Comparison of ENCODE assay signal across 18 cellular contexts in the genomic region with DNA sequence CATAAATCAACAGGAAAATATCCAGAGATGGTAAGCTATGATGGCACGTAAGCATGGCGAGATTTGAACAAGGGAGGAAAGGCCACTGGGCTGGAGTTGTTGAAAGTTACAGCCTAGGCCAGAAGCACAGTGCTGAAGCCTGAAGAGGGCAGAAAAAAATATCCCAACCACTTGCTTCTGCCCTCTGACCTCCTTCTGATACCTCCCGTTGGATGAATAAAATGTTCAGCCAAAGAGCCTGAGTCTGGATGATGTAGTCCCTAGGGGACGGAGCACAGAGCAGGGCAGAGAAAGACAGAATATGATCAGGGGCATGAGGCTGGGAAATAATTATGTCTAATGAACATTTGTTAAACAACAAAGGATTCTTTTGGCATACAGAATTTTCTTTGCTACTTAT. TPM values are rescaled to one million over a fixed set of nuclear protein-coding genes. Genes with fewer than 3 reads are reported as not detected.
"Had no signal": no experiment of that assay in that cellular context is flagged by ENCODE, and none has a peak within 500 bp of the region (broad histone marks: within the 10 kb centered on the region; RNA-seq: fewer than 3 reads in every experiment).

No MANE protein-coding gene starts in this region.

- H3K27me3 Mint-ChIP-seq: activated naive CD4-positive, alpha-beta T cell treated with anti-CD3 and anti-CD28 coated beads, Interleukin-2, amount 10 ng/mL, durations not matched to agents 7 days and 5 days had no signal

- H3K4me3 Mint-ChIP-seq: activated naive CD4-positive, alpha-beta T cell treated with anti-CD3 and anti-CD28 coated beads, Interleukin-2, amount 10 ng/mL, durations not matched to agents 7 days and 5 days had no signal

- FAIRE-seq: endothelial cell of umbilical vein, islet of Langerhans had no signal

- H3K27ac Mint-ChIP-seq: activated naive CD4-positive, alpha-beta T cell treated with anti-CD3 and anti-CD28 coated beads, Interleukin-2, amount 10 ng/mL, durations not matched to agents 7 days and 5 days had no signal

- ATAC-seq: activated CD4-positive, CD25-positive, alpha-beta regulatory T cell treated with anti-CD3 and anti-CD28 coated beads, Interleukin-2, amount 50 U/mL, for 24 hours had no signal

- DNase-seq: activated CD4-positive, alpha-beta T cell treated with anti-CD3 and anti-CD28 coated beads, Interleukin-2, amount 50 U/mL, for 1 hour; activated CD8-positive, alpha-beta memory T cell treated with anti-CD3 and anti-CD28 coated beads, Interleukin-2, amount 50 U/mL, for 4 hours; activated effector memory CD4-positive, alpha-beta T cell treated with Interleukin-2 at 50 U/mL for 16 hours; activated naive CD4-positive, alpha-beta T cell treated with anti-CD3 and anti-CD28 coated beads, Interleukin-2, amount 10 ng/mL, durations not matched to agents 7 days and 5 days; activated T-cell treated with anti-CD3 and anti-CD28 coated beads, Interleukin-2, amount 50 U/mL, for 48 hours; aorta; brain microvascular endothelial cell; effector CD4-positive, alpha-beta T cell; esophagus squamous epithelium; midbrain; occipital lobe; posterior cingulate gyrus; stimulated activated CD4-positive, alpha-beta T cell treated with anti-CD3 and anti-CD28 coated beads, Interleukin-4, amount 100 ng/mL, for 1 hour; stomach; upper lobe of left lung had no signal

- H3K9me3 Mint-ChIP-seq: activated naive CD4-positive, alpha-beta T cell treated with anti-CD3 and anti-CD28 coated beads, Interleukin-2, amount 10 ng/mL, durations not matched to agents 7 days and 5 days had no signal

RNA-seq across cellular contexts. Expression of gene KLHL31, which starts 19.7 kb away (rescaled TPM):
- total RNA-seq: endothelial cell of umbilical vein had no signal
